8 cellular contexts compared by ENCODE assay signal in genomic region chr19:9914001-9914314, GRCh38. TPM values are rescaled to one million over a fixed set of nuclear protein-coding genes. Genes with fewer than 3 reads are reported as not detected.
DNase-seq lines count a peak whose midpoint lies in the region; ATAC-seq and TF ChIP-seq lines count a peak whose summit lies in the region.

No MANE protein-coding gene starts in this region.

- H3K9ac ChIP-seq in subcutaneous abdominal adipose tissue (ENCODE audit: low read length in 5 of 5): peak overlapping the region in 4 of 5 donors; percentile 76 to 88 (median 84)

- H3K9me3 ChIP-seq in ascending aorta: no peaks in the 10 kb centered on the region
- H3K9me3 ChIP-seq in subcutaneous abdominal adipose tissue (ENCODE audit: control insufficient read depth in 5 of 5, low read length in 5 of 5): no peaks in the 10 kb centered on the region

- H3K27ac ChIP-seq in ascending aorta (no peak overlapping the region), subcutaneous abdominal adipose tissue (ENCODE audit: low read depth, low read length) (no peak overlapping the region)

- intact Hi-C loops in ascending aorta (cut with DNase I): no loop called here

- H3K4me3 ChIP-seq in ascending aorta: peak overlapping the region; percentile 64 to 74
- peak overlapping the region; percentile 64 to 78 (median 73) for H3K4me3 ChIP-seq in subcutaneous abdominal adipose tissue (ENCODE audit: low read depth in 1 of 5, low read length in 5 of 5)

- H3K4me1 ChIP-seq in ascending aorta (peaks cover 0 to 10% of the 10 kb centered on the region in 2 donors), subcutaneous abdominal adipose tissue (ENCODE audit: control insufficient read depth in 5 of 5, insufficient read depth in 5 of 5, low read length in 5 of 5) (peaks cover 0 to 34% (median 24%) of the 10 kb centered on the region in 5 donors)

- H3K27me3 ChIP-seq in ascending aorta (no peaks in the 10 kb centered on the region), subcutaneous abdominal adipose tissue (ENCODE audit: control insufficient read depth in 5 of 5, insufficient read depth in 4 of 5, low read length in 5 of 5) (no peaks in the 10 kb centered on the region)

- H3K36me3 ChIP-seq in ascending aorta (no peaks in the 10 kb centered on the region), subcutaneous abdominal adipose tissue (ENCODE audit: control insufficient read depth in 5 of 5, insufficient read depth in 5 of 5, low read length in 5 of 5) (no peaks in the 10 kb centered on the region)

- ATAC-seq in HG02678 (IDR thresholded peaks at IDR 0.05; ENCODE audit: unreplicated experiment) (no peak), GM19351 (IDR thresholded peaks at IDR 0.05; ENCODE audit: unreplicated experiment) (no peak)

- no peak for TF ChIP-seq CTCF in ascending aorta (IDR thresholded peaks at IDR 0.05)

- DNase-seq in HuH-7 (ENCODE audit: low spot score) (peak; percentile 56), ascending aorta (ENCODE audit: low spot score in 2 of 2) (no peak), iPS-NIHi7 (ENCODE audit: extremely low spot score) (peak; percentile 71), NCI-H2171 treated with DMSO at 0.1 percent for 48 hours (lab: John Stamatoyannopoulos, UW) (no peak)
- no peak for DNase-seq in stimulated activated CD4-positive, alpha-beta T cell treated with anti-CD3 and anti-CD28 coated beads, Interleukin-2, amount 100 ng/mL, for 48 hours

RNA-seq across cellular contexts. Expression of gene OLFM2, which starts 22.4 kb away (rescaled TPM):
- 0.96 TPM for total RNA-seq in ascending aorta

Comparison
In these comparisons a context has a peak if more than half of its experiments do, and no peak if none do; other contexts are left out.
1. DNase-seq: peak in HuH-7 (single experiment) and iPS-NIHi7 (single experiment); none in ascending aorta (0 of 2), stimulated activated CD4-positive, alpha-beta T cell treated with anti-CD3 and anti-CD28 coated beads, Interleukin-2, amount 100 ng/mL, for 48 hours (0 of 2) and NCI-H2171 treated with DMSO at 0.1 percent for 48 hours (single experiment).